ENCODE assay signal across 8 cellular contexts in the genomic region with DNA sequence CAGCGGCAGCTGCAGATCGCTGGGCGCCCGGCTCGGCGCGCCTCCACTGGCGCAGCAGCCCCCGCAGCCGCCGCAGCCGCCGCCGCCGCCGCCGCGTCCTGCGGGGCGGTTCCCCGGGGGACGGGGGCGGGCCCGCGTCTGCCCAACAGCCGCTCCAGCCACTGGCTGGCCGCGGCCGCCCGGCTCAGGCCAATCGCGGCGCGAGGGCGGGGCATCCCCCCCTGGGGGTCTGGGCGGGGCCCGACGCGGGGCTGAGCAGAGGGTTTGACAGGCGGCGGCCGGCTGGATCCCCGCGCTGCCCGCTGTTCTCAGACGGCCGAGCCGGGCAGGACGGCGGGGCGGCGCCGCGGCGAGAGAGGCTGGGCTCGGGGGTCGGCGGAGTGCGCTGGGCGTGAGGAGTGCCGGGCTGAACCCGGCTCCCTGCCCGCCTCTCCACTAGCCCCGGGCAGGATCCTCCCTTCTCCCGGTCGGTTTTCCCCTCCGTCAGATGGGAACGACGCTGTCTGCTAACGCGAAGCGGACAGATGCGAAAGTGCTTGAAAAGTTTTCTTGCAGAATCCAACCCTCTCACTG. TPM values are rescaled to one million over a fixed set of nuclear protein-coding genes. Genes with fewer than 3 reads are reported as not detected.
DNase-seq lines count a peak whose midpoint lies in the region; FAIRE-seq and TF ChIP-seq lines count a peak whose summit lies in the region.

GLIS1 (minus strand) TSS at position 56 of the 573 bp plus-strand sequence. CDS start 1,100 bp downstream, outside the sequence.

- H3K27ac Mint-ChIP-seq in astrocyte (ENCODE audit: unreplicated experiment) = no peak within 1 kb of the TSS

- peaks cover 7% of the 10 kb centered on the region for H3K27me3 ChIP-seq in GM06990 (replicated peaks; ENCODE audit: control insufficient read depth, insufficient read depth, low read length)
- peaks cover 73% of the 10 kb centered on the region for H3K27me3 ChIP-seq in H7 (ENCODE audit: control insufficient read depth, insufficient read depth, low read length)
- no peaks in the 10 kb centered on the region for H3K27me3 ChIP-seq in SJCRH30
- no peaks in the 10 kb centered on the region for H3K27me3 ChIP-seq in astrocyte (ENCODE audit: insufficient read depth, low read length)

- H3K9me3 Mint-ChIP-seq in astrocyte (ENCODE audit: unreplicated experiment) = peaks cover 6% of the 10 kb centered on the region

- peaks cover 43% of the 10 kb centered on the region for H3K79me2 ChIP-seq in astrocyte (ENCODE audit: insufficient read depth, low read length)

- DNase-seq in GM06990 (ENCODE audit: extremely low read depth, insufficient read length) = peak; percentile 83
- DNase-seq in H7 = peak; percentile 100
- peak; percentile 87 for DNase-seq in LoVo (ENCODE audit: low spot score)
- peak; percentile 88 to 92 for DNase-seq in SJCRH30
- peak; percentile 72 for DNase-seq in astrocyte (ENCODE audit: low read depth)
- DNase-seq in hippocampal formation (lab: John Stamatoyannopoulos, UW) = peak; percentile 11 to 69
- peak; percentile 75 for DNase-seq in putamen (ENCODE audit: low spot score)
- DNase-seq in GF-D8 (lab: John Stamatoyannopoulos, UW) = no peak

- H3K36me3 Mint-ChIP-seq in astrocyte (ENCODE audit: low read depth, unreplicated experiment) = no peaks in the 10 kb centered on the region

- H3K36me3 ChIP-seq in GM06990 (ENCODE audit: control insufficient read depth, insufficient read depth, low read length) = no peaks in the 10 kb centered on the region
- H3K36me3 ChIP-seq in H7 (replicated peaks; ENCODE audit: control insufficient read depth, insufficient read depth, low read length) = no peaks in the 10 kb centered on the region
- H3K36me3 ChIP-seq in SJCRH30 = no peaks in the 10 kb centered on the region
- H3K36me3 ChIP-seq in astrocyte (ENCODE audit: insufficient read depth, low read length) = no peaks in the 10 kb centered on the region

- H3K4me1 ChIP-seq in SJCRH30 (peaks cover 10% of the 10 kb centered on the region), astrocyte (ENCODE audit: insufficient read depth, low read length) (peaks cover 57% of the 10 kb centered on the region)

- no peaks in the 10 kb centered on the region for H4K20me1 ChIP-seq in astrocyte (ENCODE audit: insufficient read depth, low read length)

- peaks cover 6% of the 10 kb centered on the region for H3K4me1 Mint-ChIP-seq in astrocyte (ENCODE audit: low read depth, unreplicated experiment)

- peak within 1 kb of the TSS; percentile 94 for H3K4me2 ChIP-seq in astrocyte (ENCODE audit: low read length)

- H3K27me3 Mint-ChIP-seq in astrocyte (ENCODE audit: low read depth, unreplicated experiment) = peaks cover 34% of the 10 kb centered on the region

- peak within 1 kb of the TSS; percentile 75 for H3K4me3 Mint-ChIP-seq in astrocyte (ENCODE audit: unreplicated experiment)

- no peak for TF ChIP-seq CTCF in GM06990 (IDR thresholded peaks at IDR 0.05; ENCODE audit: insufficient read depth, low read length, poor library complexity, severe bottlenecking)
- TF ChIP-seq CTCF in astrocyte (IDR thresholded peaks at IDR 0.05; ENCODE audit: insufficient read depth, low read depth, low read length) = no peak

- H3K4me3 ChIP-seq in GM06990 (replicated peaks; ENCODE audit: low read depth, low read length) (peak within 1 kb of the TSS; percentile 64), H7 (ENCODE audit: insufficient read depth, low read depth, low read length) (peak within 1 kb of the TSS; percentile 58), SJCRH30 (peak within 1 kb of the TSS; percentile 70), astrocyte (ENCODE audit: insufficient read depth, low read depth, low read length) (peak within 1 kb of the TSS; percentile 74)

- H3K9me3 ChIP-seq in SJCRH30 (replicated peaks) (0 out of 2 replicates have a peak, but pooled peaks cover 4% of the 10 kb centered on the region), astrocyte (ENCODE audit: insufficient read depth, low read depth, low read length) (no peaks in the 10 kb centered on the region)

- H3K27ac ChIP-seq in SJCRH30 (no peak within 1 kb of the TSS), astrocyte (ENCODE audit: low read depth, low read length) (peak within 1 kb of the TSS; percentile 100)

- FAIRE-seq in astrocyte (lab: Jason Lieb, UNC) = no peak

- H3K9ac ChIP-seq in astrocyte (ENCODE audit: low read length) = peak within 1 kb of the TSS; percentile 95

- H2AFZ ChIP-seq in astrocyte (ENCODE audit: low read depth, low read length) = peak within 1 kb of the TSS; percentile 79

RNA-seq across cellular contexts. Expression of gene GLIS1, which starts in this region (rescaled TPM):
- 0.04 and 0.42 TPM in 2 replicates for total RNA-seq in H7 (2014; rRNA removed; shearing (Covaris generic))
- not detected in 2 replicates for total RNA-seq in SJCRH30 (2014; rRNA removed; shearing (Covaris generic))
- 0.07 TPM in 1 of 2 replicates, not detected in the other for total RNA-seq in astrocyte

Comparison
In these comparisons a context has a peak if more than half of its experiments do, and no peak if none do; other contexts are left out.
1. Peak in DNase-seq and H3K4me3 ChIP-seq in H7; RNA of the gene not detected or under 1 TPM.
2. Peak in DNase-seq and H3K4me3 ChIP-seq in SJCRH30; RNA of the gene not detected or under 1 TPM.
3. Peak in DNase-seq, H3K4me3 ChIP-seq, H3K27ac ChIP-seq, H3K9ac ChIP-seq and H3K4me2 ChIP-seq in astrocyte; RNA of the gene not detected or under 1 TPM.